Comparison of ENCODE assay signal across 1 cellular context in the genomic region with DNA sequence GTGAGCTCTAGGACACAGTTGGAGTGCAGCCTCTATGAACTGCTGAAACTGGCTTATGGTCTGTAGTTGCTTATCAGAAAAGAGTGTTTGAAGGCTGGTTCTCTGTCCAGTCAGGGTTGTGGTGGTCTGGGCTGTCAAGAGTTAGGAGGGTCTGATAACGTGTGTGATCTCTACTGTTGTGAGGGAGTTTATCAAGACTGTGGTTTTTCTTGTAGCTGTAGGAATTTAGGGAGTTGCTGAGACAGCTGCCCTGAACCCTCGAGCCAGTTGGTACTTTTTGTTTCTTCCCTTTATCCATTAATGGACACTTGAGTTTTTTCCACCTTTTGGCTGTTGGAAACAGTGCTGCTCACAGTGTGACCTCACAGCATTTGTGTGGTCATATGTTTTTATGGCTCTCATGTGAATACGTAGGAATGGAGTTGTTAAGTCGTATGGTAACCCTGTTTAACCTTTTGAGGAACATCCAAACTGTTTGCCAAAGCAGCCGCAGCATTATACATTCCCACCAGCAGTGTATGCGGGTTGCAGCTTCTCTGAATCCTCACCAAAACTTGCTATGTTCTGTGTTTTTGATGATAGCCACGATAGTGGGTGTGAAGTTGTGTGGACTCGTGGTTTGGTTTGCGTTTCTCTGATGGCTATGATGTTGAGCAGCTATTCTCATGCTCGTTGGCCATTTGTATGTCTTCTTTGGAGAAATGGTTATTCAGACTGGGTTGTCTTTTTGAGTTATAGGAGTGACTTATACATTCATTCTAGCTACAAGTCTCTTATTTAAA.
A peak's percentile ranks its signal among the peaks of the same experiment; 100 is the strongest.
TF ChIP-seq lines count a peak whose summit lies in the region.

No MANE protein-coding gene starts in this region.

TF ChIP-seq in K562, 482 proteins besides CTCF, POLR2A, EP300 and RAD21 (continued from another document and continues in another):
- TF ChIP-seq PML (IDR thresholded peaks at IDR 0.05; ENCODE audit: low read length) (no peak; the same call in 1 of the 2 replicates), KLF16 (IDR thresholded peaks at IDR 0.05) (peak; percentile 64; the same call in 1 of the 2 replicates), ZNF311 (CRISPR knock-in tag; IDR thresholded peaks at IDR 0.05) (no peak), ZNF212 (CRISPR knock-in tag; IDR thresholded peaks at IDR 0.05) (no peak), PTBP1 (IDR thresholded peaks at IDR 0.05; ENCODE audit: low read depth, low read length) (no peak), TGIF2 (CRISPR knock-in tag; IDR thresholded peaks at IDR 0.05) (no peak), DIDO1 (tag; IDR thresholded peaks at IDR 0.05; ENCODE audit: low read depth) (no peak; the same call in 1 of the 2 replicates), SMAD1 (IDR thresholded peaks at IDR 0.05; ENCODE audit: low read depth, low read length, partially characterized antibody) (no peak), PHB (CRISPR knock-in tag; IDR thresholded peaks at IDR 0.05) (no peak), BMI1 (IDR thresholded peaks at IDR 0.05; ENCODE audit: low read length) (no peak), XRCC4 (IDR thresholded peaks at IDR 0.05; ENCODE audit: extremely low read depth, insufficient read depth, insufficient read length) (no peak), RBM34 (IDR thresholded peaks at IDR 0.05; ENCODE audit: borderline replicate concordance, insufficient read depth, low read length) (no peak), TEAD2 (tag; IDR thresholded peaks at IDR 0.05) (peak; percentile 88; the same call in 1 of the 2 replicates), ZNF239 (CRISPR knock-in tag; IDR thresholded peaks at IDR 0.05) (peak; percentile 70), NEUROD1 (IDR thresholded peaks at IDR 0.05; ENCODE audit: borderline replicate concordance, low read depth, low read length, partially characterized antibody) (no peak), LCOR (CRISPR knock-in tag; IDR thresholded peaks at IDR 0.05) (no peak), BRD4 (IDR thresholded peaks at IDR 0.05) (peak; percentile 87), IRF2 (CRISPR knock-in tag; IDR thresholded peaks at IDR 0.05) (no peak), XRCC3 (IDR thresholded peaks at IDR 0.05) (no peak), ZNF778 (CRISPR knock-in tag; IDR thresholded peaks at IDR 0.05) (no peak), ZNF316 (IDR thresholded peaks at IDR 0.05) (peak; percentile 3), BDP1 (IDR thresholded peaks at IDR 0.05; ENCODE audit: insufficient read depth, insufficient read length) (no peak), DDX20 (tag; IDR thresholded peaks at IDR 0.05; ENCODE audit: low read depth) (no peak), TFAM (CRISPR knock-in tag; conservative IDR thresholded peaks at IDR 0.05) (no peak), SIN3B (IDR thresholded peaks at IDR 0.05; ENCODE audit: low read depth) (no peak), STAG1 (CRISPR knock-in tag; IDR thresholded peaks at IDR 0.05; ENCODE audit: borderline replicate concordance) (no peak), ZNF274 (IDR thresholded peaks at IDR 0.05; ENCODE audit: borderline replicate concordance, low read depth, low read length) (peak; percentile 53; the same call in 1 of the 2 replicates), NR3C1 (CRISPR knock-in tag; IDR thresholded peaks at IDR 0.05) (no peak)
- TF ChIP-seq, protein P1, sequence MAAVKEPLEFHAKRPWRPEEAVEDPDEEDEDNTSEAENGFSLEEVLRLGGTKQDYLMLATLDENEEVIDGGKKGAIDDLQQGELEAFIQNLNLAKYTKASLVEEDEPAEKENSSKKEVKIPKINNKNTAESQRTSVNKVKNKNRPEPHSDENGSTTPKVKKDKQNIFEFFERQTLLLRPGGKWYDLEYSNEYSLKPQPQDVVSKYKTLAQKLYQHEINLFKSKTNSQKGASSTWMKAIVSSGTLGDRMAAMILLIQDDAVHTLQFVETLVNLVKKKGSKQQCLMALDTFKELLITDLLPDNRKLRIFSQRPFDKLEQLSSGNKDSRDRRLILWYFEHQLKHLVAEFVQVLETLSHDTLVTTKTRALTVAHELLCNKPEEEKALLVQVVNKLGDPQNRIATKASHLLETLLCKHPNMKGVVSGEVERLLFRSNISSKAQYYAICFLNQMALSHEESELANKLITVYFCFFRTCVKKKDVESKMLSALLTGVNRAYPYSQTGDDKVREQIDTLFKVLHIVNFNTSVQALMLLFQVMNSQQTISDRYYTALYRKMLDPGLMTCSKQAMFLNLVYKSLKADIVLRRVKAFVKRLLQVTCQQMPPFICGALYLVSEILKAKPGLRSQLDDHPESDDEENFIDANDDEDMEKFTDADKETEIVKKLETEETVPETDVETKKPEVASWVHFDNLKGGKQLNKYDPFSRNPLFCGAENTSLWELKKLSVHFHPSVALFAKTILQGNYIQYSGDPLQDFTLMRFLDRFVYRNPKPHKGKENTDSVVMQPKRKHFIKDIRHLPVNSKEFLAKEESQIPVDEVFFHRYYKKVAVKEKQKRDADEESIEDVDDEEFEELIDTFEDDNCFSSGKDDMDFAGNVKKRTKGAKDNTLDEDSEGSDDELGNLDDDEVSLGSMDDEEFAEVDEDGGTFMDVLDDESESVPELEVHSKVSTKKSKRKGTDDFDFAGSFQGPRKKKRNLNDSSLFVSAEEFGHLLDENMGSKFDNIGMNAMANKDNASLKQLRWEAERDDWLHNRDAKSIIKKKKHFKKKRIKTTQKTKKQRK (IDR thresholded peaks at IDR 0.05; ENCODE audit: borderline replicate concordance, low read depth, low read length) = no peak
- TF ChIP-seq, protein P2, sequence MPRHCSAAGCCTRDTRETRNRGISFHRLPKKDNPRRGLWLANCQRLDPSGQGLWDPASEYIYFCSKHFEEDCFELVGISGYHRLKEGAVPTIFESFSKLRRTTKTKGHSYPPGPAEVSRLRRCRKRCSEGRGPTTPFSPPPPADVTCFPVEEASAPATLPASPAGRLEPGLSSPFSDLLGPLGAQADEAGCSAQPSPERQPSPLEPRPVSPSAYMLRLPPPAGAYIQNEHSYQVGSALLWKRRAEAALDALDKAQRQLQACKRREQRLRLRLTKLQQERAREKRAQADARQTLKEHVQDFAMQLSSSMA (CRISPR knock-in tag; IDR thresholded peaks at IDR 0.05) = 0 out of 2 replicates have a peak, but pooled peaks have one; percentile 49
- TF ChIP-seq, protein P3, sequence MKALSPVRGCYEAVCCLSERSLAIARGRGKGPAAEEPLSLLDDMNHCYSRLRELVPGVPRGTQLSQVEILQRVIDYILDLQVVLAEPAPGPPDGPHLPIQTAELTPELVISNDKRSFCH (CRISPR knock-in tag; IDR thresholded peaks at IDR 0.05) = 0 out of 2 replicates have a peak, but pooled peaks have one; percentile 5
- TF ChIP-seq, protein P3 (tag; IDR thresholded peaks at IDR 0.05) = peak; percentile 89
- TF ChIP-seq, protein P4, sequence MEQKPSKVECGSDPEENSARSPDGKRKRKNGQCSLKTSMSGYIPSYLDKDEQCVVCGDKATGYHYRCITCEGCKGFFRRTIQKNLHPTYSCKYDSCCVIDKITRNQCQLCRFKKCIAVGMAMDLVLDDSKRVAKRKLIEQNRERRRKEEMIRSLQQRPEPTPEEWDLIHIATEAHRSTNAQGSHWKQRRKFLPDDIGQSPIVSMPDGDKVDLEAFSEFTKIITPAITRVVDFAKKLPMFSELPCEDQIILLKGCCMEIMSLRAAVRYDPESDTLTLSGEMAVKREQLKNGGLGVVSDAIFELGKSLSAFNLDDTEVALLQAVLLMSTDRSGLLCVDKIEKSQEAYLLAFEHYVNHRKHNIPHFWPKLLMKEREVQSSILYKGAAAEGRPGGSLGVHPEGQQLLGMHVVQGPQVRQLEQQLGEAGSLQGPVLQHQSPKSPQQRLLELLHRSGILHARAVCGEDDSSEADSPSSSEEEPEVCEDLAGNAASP (IDR thresholded peaks at IDR 0.05) = no peak
- TF ChIP-seq, protein P5, sequence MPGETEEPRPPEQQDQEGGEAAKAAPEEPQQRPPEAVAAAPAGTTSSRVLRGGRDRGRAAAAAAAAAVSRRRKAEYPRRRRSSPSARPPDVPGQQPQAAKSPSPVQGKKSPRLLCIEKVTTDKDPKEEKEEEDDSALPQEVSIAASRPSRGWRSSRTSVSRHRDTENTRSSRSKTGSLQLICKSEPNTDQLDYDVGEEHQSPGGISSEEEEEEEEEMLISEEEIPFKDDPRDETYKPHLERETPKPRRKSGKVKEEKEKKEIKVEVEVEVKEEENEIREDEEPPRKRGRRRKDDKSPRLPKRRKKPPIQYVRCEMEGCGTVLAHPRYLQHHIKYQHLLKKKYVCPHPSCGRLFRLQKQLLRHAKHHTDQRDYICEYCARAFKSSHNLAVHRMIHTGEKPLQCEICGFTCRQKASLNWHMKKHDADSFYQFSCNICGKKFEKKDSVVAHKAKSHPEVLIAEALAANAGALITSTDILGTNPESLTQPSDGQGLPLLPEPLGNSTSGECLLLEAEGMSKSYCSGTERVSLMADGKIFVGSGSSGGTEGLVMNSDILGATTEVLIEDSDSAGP (CRISPR knock-in tag; IDR thresholded peaks at IDR 0.05) = no peak
- TF ChIP-seq, protein P6, sequence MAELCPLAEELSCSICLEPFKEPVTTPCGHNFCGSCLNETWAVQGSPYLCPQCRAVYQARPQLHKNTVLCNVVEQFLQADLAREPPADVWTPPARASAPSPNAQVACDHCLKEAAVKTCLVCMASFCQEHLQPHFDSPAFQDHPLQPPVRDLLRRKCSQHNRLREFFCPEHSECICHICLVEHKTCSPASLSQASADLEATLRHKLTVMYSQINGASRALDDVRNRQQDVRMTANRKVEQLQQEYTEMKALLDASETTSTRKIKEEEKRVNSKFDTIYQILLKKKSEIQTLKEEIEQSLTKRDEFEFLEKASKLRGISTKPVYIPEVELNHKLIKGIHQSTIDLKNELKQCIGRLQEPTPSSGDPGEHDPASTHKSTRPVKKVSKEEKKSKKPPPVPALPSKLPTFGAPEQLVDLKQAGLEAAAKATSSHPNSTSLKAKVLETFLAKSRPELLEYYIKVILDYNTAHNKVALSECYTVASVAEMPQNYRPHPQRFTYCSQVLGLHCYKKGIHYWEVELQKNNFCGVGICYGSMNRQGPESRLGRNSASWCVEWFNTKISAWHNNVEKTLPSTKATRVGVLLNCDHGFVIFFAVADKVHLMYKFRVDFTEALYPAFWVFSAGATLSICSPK (IDR thresholded peaks at IDR 0.05; ENCODE audit: borderline replicate concordance) = peak; percentile 88
- TF ChIP-seq, protein P7, sequence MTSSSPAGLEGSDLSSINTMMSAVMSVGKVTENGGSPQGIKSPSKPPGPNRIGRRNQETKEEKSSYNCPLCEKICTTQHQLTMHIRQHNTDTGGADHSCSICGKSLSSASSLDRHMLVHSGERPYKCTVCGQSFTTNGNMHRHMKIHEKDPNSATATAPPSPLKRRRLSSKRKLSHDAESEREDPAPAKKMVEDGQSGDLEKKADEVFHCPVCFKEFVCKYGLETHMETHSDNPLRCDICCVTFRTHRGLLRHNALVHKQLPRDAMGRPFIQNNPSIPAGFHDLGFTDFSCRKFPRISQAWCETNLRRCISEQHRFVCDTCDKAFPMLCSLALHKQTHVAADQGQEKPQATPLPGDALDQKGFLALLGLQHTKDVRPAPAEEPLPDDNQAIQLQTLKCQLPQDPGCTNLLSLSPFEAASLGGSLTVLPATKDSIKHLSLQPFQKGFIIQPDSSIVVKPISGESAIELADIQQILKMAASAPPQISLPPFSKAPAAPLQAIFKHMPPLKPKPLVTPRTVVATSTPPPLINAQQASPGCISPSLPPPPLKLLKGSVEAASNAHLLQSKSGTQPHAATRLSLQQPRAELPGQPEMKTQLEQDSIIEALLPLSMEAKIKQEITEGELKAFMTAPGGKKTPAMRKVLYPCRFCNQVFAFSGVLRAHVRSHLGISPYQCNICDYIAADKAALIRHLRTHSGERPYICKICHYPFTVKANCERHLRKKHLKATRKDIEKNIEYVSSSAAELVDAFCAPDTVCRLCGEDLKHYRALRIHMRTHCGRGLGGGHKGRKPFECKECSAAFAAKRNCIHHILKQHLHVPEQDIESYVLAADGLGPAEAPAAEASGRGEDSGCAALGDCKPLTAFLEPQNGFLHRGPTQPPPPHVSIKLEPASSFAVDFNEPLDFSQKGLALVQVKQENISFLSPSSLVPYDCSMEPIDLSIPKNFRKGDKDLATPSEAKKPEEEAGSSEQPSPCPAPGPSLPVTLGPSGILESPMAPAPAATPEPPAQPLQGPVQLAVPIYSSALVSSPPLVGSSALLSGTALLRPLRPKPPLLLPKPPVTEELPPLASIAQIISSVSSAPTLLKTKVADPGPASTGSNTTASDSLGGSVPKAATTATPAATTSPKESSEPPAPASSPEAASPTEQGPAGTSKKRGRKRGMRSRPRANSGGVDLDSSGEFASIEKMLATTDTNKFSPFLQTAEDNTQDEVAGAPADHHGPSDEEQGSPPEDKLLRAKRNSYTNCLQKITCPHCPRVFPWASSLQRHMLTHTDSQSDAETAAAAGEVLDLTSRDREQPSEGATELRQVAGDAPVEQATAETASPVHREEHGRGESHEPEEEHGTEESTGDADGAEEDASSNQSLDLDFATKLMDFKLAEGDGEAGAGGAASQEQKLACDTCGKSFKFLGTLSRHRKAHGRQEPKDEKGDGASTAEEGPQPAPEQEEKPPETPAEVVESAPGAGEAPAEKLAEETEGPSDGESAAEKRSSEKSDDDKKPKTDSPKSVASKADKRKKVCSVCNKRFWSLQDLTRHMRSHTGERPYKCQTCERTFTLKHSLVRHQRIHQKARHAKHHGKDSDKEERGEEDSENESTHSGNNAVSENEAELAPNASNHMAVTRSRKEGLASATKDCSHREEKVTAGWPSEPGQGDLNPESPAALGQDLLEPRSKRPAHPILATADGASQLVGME (CRISPR knock-in tag; IDR thresholded peaks at IDR 0.05) = no peak
- TF ChIP-seq, protein P8, sequence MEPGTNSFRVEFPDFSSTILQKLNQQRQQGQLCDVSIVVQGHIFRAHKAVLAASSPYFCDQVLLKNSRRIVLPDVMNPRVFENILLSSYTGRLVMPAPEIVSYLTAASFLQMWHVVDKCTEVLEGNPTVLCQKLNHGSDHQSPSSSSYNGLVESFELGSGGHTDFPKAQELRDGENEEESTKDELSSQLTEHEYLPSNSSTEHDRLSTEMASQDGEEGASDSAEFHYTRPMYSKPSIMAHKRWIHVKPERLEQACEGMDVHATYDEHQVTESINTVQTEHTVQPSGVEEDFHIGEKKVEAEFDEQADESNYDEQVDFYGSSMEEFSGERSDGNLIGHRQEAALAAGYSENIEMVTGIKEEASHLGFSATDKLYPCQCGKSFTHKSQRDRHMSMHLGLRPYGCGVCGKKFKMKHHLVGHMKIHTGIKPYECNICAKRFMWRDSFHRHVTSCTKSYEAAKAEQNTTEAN (CRISPR knock-in tag; IDR thresholded peaks at IDR 0.05) = no peak
- TF ChIP-seq, protein P9, sequence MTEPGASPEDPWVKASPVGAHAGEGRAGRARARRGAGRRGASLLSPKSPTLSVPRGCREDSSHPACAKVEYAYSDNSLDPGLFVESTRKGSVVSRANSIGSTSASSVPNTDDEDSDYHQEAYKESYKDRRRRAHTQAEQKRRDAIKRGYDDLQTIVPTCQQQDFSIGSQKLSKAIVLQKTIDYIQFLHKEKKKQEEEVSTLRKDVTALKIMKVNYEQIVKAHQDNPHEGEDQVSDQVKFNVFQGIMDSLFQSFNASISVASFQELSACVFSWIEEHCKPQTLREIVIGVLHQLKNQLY (CRISPR knock-in tag; conservative IDR thresholded peaks at IDR 0.05) = peak in 1 of 2 experiments; percentile 69; a peak in 1 of 4 replicates
- TF ChIP-seq, protein P10, sequence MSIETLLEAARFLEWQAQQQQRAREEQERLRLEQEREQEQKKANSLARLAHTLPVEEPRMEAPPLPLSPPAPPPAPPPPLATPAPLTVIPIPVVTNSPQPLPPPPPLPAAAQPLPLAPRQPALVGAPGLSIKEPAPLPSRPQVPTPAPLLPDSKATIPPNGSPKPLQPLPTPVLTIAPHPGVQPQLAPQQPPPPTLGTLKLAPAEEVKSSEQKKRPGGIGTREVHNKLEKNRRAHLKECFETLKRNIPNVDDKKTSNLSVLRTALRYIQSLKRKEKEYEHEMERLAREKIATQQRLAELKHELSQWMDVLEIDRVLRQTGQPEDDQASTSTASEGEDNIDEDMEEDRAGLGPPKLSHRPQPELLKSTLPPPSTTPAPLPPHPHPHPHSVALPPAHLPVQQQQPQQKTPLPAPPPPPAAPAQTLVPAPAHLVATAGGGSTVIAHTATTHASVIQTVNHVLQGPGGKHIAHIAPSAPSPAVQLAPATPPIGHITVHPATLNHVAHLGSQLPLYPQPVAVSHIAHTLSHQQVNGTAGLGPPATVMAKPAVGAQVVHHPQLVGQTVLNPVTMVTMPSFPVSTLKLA (conservative IDR thresholded peaks at IDR 0.05) = no peak
